Comparison of ENCODE assay signal across 9 cellular contexts in genomic region chr11:88420165-88420781, GRCh38.
DNase-seq lines count a peak whose midpoint lies in the region; ATAC-seq and TF ChIP-seq lines count a peak whose summit lies in the region.
"Had no signal": no experiment of that assay in that cellular context is flagged by ENCODE, and none has a peak within 500 bp of the region (broad histone marks: within the 10 kb centered on the region; RNA-seq: fewer than 3 reads in every experiment).

No MANE protein-coding gene starts in this region.

- no peak overlapping the region for H3K4me3 ChIP-seq in brain microvascular endothelial cell (ENCODE audit: low read depth, low read length)
- no peak overlapping the region for H3K4me3 ChIP-seq in left lung
- H3K4me3 ChIP-seq in uterus, result no peak overlapping the region
- H3K4me3 ChIP-seq: BLaER1 had no signal

- no peaks in the 10 kb centered on the region for H3K36me3 ChIP-seq in brain microvascular endothelial cell (replicated peaks)
- H3K36me3 ChIP-seq in left lung, result no peaks in the 10 kb centered on the region
- no peaks in the 10 kb centered on the region for H3K36me3 ChIP-seq in uterus
- H3K36me3 ChIP-seq: BLaER1 had no signal

- DNase-seq in activated T-cell treated with anti-CD3 and anti-CD28 coated beads, Interleukin-2, amount 50 U/mL, for 24 hours, result no peak
- DNase-seq in activated T-cell treated with anti-CD3 and anti-CD28 coated beads, Interleukin-2, amount 50 U/mL, for 48 hours, result no peak
- DNase-seq in brain microvascular endothelial cell, result peak; percentile 63
- DNase-seq in left lung, result no peak
- peak; percentile 29 to 34 for DNase-seq in uterus
- DNase-seq in 8988T, result no peak
- no peak for DNase-seq in NCI-H2107 (lab: John Stamatoyannopoulos, UW)

- ATAC-seq in left lung (peak; percentile 28), HG03460 (IDR thresholded peaks at IDR 0.05; ENCODE audit: unreplicated experiment) (no peak)

- H3K4me1 Mint-ChIP-seq in activated T-cell treated with anti-CD3 and anti-CD28 coated beads, Interleukin-2, amount 50 U/mL, for 24 hours (ENCODE audit: low read depth), result peaks cover 65% of the 10 kb centered on the region

- TF ChIP-seq POLR2A in uterus (IDR thresholded peaks at IDR 0.05), result no peak

- H3K9me3 ChIP-seq in left lung, result no peaks in the 10 kb centered on the region
- H3K9me3 ChIP-seq in uterus, result no peaks in the 10 kb centered on the region
- H3K9me3 ChIP-seq: BLaER1 had no signal

- peak overlapping the region; percentile 93 for H3K27ac Mint-ChIP-seq in activated T-cell treated with anti-CD3 and anti-CD28 coated beads, Interleukin-2, amount 50 U/mL, for 24 hours

- no peaks in the 10 kb centered on the region for H3K36me3 Mint-ChIP-seq in activated T-cell treated with anti-CD3 and anti-CD28 coated beads, Interleukin-2, amount 50 U/mL, for 24 hours (ENCODE audit: low read depth)

- H3K9me3 Mint-ChIP-seq in activated T-cell treated with anti-CD3 and anti-CD28 coated beads, Interleukin-2, amount 50 U/mL, for 24 hours, result no peaks in the 10 kb centered on the region

- H3K4me1 ChIP-seq in left lung (peaks cover 12 to 53% of the 10 kb centered on the region in 2 donors), uterus (no peaks in the 10 kb centered on the region)

- no peak overlapping the region for H3K4me3 Mint-ChIP-seq in activated T-cell treated with anti-CD3 and anti-CD28 coated beads, Interleukin-2, amount 50 U/mL, for 24 hours

- intact Hi-C loops in left lung (cut with DNase I) (no loop called here), uterus (cut with DNase I; ENCODE audit: low total_unique reads) (no loop called here)

- in situ Hi-C loops in brain microvascular endothelial cell (cut with HindIII; ENCODE audit: low pct_ligation_motif_present, low sequenced_read_pairs), result no loop called here

- H3K27me3 Mint-ChIP-seq in activated T-cell treated with anti-CD3 and anti-CD28 coated beads, Interleukin-2, amount 50 U/mL, for 24 hours, result no peaks in the 10 kb centered on the region

- no peak for TF ChIP-seq CTCF in brain microvascular endothelial cell (IDR thresholded peaks at IDR 0.05; ENCODE audit: low read depth, low read length, missing control alignments)
- no peak for TF ChIP-seq CTCF in left lung (IDR thresholded peaks at IDR 0.05)
- TF ChIP-seq CTCF in uterus (IDR thresholded peaks at IDR 0.05), result no peak

- no peaks in the 10 kb centered on the region for H3K27me3 ChIP-seq in brain microvascular endothelial cell (replicated peaks)
- H3K27me3 ChIP-seq in left lung, result no peaks in the 10 kb centered on the region
- no peaks in the 10 kb centered on the region for H3K27me3 ChIP-seq in uterus
- H3K27me3 ChIP-seq: BLaER1 had no signal

- H3K27ac ChIP-seq in brain microvascular endothelial cell (peak overlapping the region; percentile 84), left lung (peak overlapping the region; percentile 49 to 83), uterus (peak overlapping the region; percentile 52 to 56)
- H3K27ac ChIP-seq: BLaER1 had no signal

Comparison
In these comparisons a context has a peak if more than half of its experiments do, and no peak if none do; other contexts are left out.
1. DNase-seq: peak in brain microvascular endothelial cell (single experiment) and uterus (2 of 2); none in activated T-cell treated with anti-CD3 and anti-CD28 coated beads, Interleukin-2, amount 50 U/mL, for 24 hours (single experiment), activated T-cell treated with anti-CD3 and anti-CD28 coated beads, Interleukin-2, amount 50 U/mL, for 48 hours (0 of 2), left lung (0 of 2), 8988T (single experiment) and NCI-H2107 (single experiment).
2. Peak in every context shown above with its lines, with median percentiles within 50 percentile points of each other: H3K27ac ChIP-seq.